Comparison of ENCODE assay signal across 13 cellular contexts in the genomic region with DNA sequence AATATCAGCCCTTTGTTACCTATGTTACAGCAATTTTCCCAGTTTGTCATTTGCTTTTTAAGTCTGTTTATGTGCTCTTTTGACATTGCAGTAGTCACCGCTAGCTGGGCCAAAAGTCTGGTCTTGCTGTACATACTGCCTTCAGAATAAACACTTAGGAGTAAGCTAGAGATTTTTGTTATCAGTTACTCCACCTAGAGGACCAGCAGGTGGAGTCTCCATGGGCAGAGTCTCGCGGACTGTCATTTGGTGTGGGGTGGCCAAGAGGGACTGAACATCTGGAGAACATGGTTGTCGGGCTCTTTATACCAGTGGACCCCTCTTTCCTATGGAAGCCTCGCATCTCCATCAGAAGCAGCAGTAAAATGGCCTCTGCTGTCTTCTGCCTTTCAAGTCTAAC. TPM values are rescaled to one million over a fixed set of nuclear protein-coding genes. Genes with fewer than 3 reads are reported as not detected.
DNase-seq lines count a peak whose midpoint lies in the region; ATAC-seq and TF ChIP-seq lines count a peak whose summit lies in the region.
"Had no signal": no experiment of that assay in that cellular context is flagged by ENCODE, and none has a peak within 500 bp of the region (broad histone marks: within the 10 kb centered on the region; RNA-seq: fewer than 3 reads in every experiment).

No MANE protein-coding gene starts in this region.

- H3K4me3 ChIP-seq in adrenal gland: peak overlapping the region in 1 of 4 donors; percentile 21
- H3K4me3 ChIP-seq: lung, prostate gland had no signal

- H3K36me3 Mint-ChIP-seq in CD4-positive, alpha-beta T cell (ENCODE audit: low read depth): peaks cover 12% of the 10 kb centered on the region
- no peaks in the 10 kb centered on the region for H3K36me3 Mint-ChIP-seq in nephron (ENCODE audit: low read depth)

- no peak for DNase-seq in CD4-positive, alpha-beta T cell
- DNase-seq in adrenal gland: peak in 3 of 7 donors; percentile 5 to 46 (median 16)
- no peak for DNase-seq in SIG-M5 treated with dmso at 0.1 percent for 504 hours (lab: John Stamatoyannopoulos, UW; ENCODE audit: unreplicated experiment)
- no peak for DNase-seq in NCI-H1417 (lab: John Stamatoyannopoulos, UW)
- DNase-seq in AG08396 (ENCODE audit: low spot score): no peak
- DNase-seq: activated naive CD4-positive, alpha-beta T cell treated with anti-CD3 and anti-CD28 coated beads, Interleukin-2, amount 50 U/mL, for 16 hours; NCI-H2107 had no signal

- H3K9me3 ChIP-seq in CD4-positive, alpha-beta T cell (ENCODE audit: control insufficient read depth, low read length): no peaks in the 10 kb centered on the region
- no peaks in the 10 kb centered on the region for H3K9me3 ChIP-seq in adrenal gland (replicated peaks in 1 of 3)
- H3K9me3 ChIP-seq: prostate gland, tibial artery had no signal

- H3K4me1 Mint-ChIP-seq in CD4-positive, alpha-beta T cell (ENCODE audit: low read depth): peaks cover 78% of the 10 kb centered on the region
- peaks cover 80% of the 10 kb centered on the region for H3K4me1 Mint-ChIP-seq in nephron

- H3K4me1 ChIP-seq in adrenal gland (replicated peaks in 1 of 2): peaks cover 38 to 47% of the 10 kb centered on the region in 2 donors

- POLR2A ChIA-PET in CD4-positive, alpha-beta T cell (lab: Charles Lee): interaction anchor here (1.5 to 19.8 kb wide), 3 partner anchors 9 to 20 kb away, joined by 3 to 612 read pairs (median 54); a partner anchor contains a TSS

- H3K27me3 ChIP-seq in CD4-positive, alpha-beta T cell (ENCODE audit: control insufficient read depth, insufficient read depth, low read length): no peaks in the 10 kb centered on the region
- no peaks in the 10 kb centered on the region for H3K27me3 ChIP-seq in adrenal gland

- H3K27ac ChIP-seq in CD4-positive, alpha-beta T cell (ENCODE audit: low read depth, low read length): no peak overlapping the region
- peak overlapping the region in 3 of 5 donors; percentile 12 to 78 (median 34) for H3K27ac ChIP-seq in adrenal gland
- H3K27ac ChIP-seq: tibial artery had no signal

- CTCF ChIA-PET in CD4-positive, alpha-beta T cell (lab: Charles Lee): interaction anchor here (0.6 to 4.3 kb wide), 8 partner anchors 11 to 55 kb away, joined by 3 to 34 read pairs (median 5); no protein-coding TSS in a partner anchor

- peak overlapping the region; percentile 94 for H3K27ac Mint-ChIP-seq in CD4-positive, alpha-beta T cell
- H3K27ac Mint-ChIP-seq in nephron: peak overlapping the region; percentile 81 to 89 (median 87)

- no peak for TF ChIP-seq POLR2A in adrenal gland (IDR thresholded peaks at IDR 0.05)

- peak overlapping the region; percentile 68 for H3K4me3 Mint-ChIP-seq in CD4-positive, alpha-beta T cell
- H3K4me3 Mint-ChIP-seq in nephron: peak overlapping the region; percentile 54 to 69 (median 61)

- intact Hi-C loops in CD4-positive, alpha-beta T cell (cut with DNase I, micrococcal nuclease): loop anchor here in 1 of 2 experiments (1.0 kb wide), 1 partner anchor 29 kb away; no protein-coding TSS in a partner anchor
- intact Hi-C loops in adrenal gland (cut with DNase I): no loop called here

- H3K27me3 Mint-ChIP-seq in CD4-positive, alpha-beta T cell: no peaks in the 10 kb centered on the region
- peaks cover 4% of the 10 kb centered on the region for H3K27me3 Mint-ChIP-seq in nephron (ENCODE audit: low read depth)

- ATAC-seq in CD4-positive, alpha-beta T cell (ENCODE audit: poor library complexity): no peak
- ATAC-seq in GM21360 (IDR thresholded peaks at IDR 0.05; ENCODE audit: unreplicated experiment): no peak

- TF ChIP-seq CTCF in CD4-positive, alpha-beta T cell (IDR thresholded peaks at IDR 0.05): no peak
- TF ChIP-seq CTCF in GM12873 (IDR thresholded peaks at IDR 0.05; ENCODE audit: insufficient read depth, low read depth, low read length, missing control alignments): peak; percentile 35
- TF ChIP-seq CTCF in adrenal gland (IDR thresholded peaks at IDR 0.05): no peak
- TF ChIP-seq CTCF in nephron (IDR thresholded peaks at IDR 0.05; ENCODE audit: unreplicated experiment in 3 of 3): no peak

- no peaks in the 10 kb centered on the region for H3K9me3 Mint-ChIP-seq in CD4-positive, alpha-beta T cell
- no peaks in the 10 kb centered on the region for H3K9me3 Mint-ChIP-seq in nephron

- H3K36me3 ChIP-seq in adrenal gland (replicated peaks in 1 of 2): no peaks in the 10 kb centered on the region
- H3K36me3 ChIP-seq: prostate gland, tibial artery had no signal

- 70 to 80% (median 75%) methylated on average over 5 of the region's 5 CpGs for WGBS in adrenal gland, 4 donors

RNA-seq across cellular contexts. Expression of a gene that starts 10.8 kb away (rescaled TPM):
- 10 to 100 TPM; 49.0 to 60.2 TPM for total RNA-seq in CD4-positive, alpha-beta T cell
- 100 to 1,000 TPM; 117 to 224 (median 152) TPM for total RNA-seq in adrenal gland
- polyA plus RNA-seq in adrenal gland: 100 to 1,000 TPM in 1 of 3 donors, 10 to 100 TPM in 2; 46.8 to 144 (median 62.7) TPM

RNA-seq across cellular contexts. Expression of a gene that starts 47.7 kb away (rescaled TPM):
- total RNA-seq in CD4-positive, alpha-beta T cell: 10 to 100 TPM; 22.6 to 24.9 TPM
- 10 to 100 TPM in 7 of 8 donors, 1 to 10 TPM in 1; 8.5 to 23.6 (median 14.8) TPM for total RNA-seq in adrenal gland
- 10 to 100 TPM; 17.5 to 39.7 (median 25.1) TPM for polyA plus RNA-seq in adrenal gland
